ENCODE assay signal across 1 cellular context in genomic region chr5:176597417-176598389, GRCh38.
TF ChIP-seq lines count a peak whose summit lies in the region.

No MANE protein-coding gene starts in this region.

TF ChIP-seq in HepG2, 621 proteins besides CTCF, POLR2A, EP300 and RAD21:
- TF ChIP-seq MEF2D (CRISPR knock-in tag; IDR thresholded peaks at IDR 0.05) (no peak), ZNF235 (CRISPR knock-in tag; IDR thresholded peaks at IDR 0.05; ENCODE audit: borderline replicate concordance) (no peak), ZNF17 (CRISPR knock-in tag; IDR thresholded peaks at IDR 0.05) (no peak), STAG1 (CRISPR knock-in tag; IDR thresholded peaks at IDR 0.05) (peak; percentile 43), TFDP1 (CRISPR knock-in tag; IDR thresholded peaks at IDR 0.05; ENCODE audit: borderline replicate concordance) (no peak)
